Comparison of ENCODE assay signal across 8 cellular contexts in the genomic region with DNA sequence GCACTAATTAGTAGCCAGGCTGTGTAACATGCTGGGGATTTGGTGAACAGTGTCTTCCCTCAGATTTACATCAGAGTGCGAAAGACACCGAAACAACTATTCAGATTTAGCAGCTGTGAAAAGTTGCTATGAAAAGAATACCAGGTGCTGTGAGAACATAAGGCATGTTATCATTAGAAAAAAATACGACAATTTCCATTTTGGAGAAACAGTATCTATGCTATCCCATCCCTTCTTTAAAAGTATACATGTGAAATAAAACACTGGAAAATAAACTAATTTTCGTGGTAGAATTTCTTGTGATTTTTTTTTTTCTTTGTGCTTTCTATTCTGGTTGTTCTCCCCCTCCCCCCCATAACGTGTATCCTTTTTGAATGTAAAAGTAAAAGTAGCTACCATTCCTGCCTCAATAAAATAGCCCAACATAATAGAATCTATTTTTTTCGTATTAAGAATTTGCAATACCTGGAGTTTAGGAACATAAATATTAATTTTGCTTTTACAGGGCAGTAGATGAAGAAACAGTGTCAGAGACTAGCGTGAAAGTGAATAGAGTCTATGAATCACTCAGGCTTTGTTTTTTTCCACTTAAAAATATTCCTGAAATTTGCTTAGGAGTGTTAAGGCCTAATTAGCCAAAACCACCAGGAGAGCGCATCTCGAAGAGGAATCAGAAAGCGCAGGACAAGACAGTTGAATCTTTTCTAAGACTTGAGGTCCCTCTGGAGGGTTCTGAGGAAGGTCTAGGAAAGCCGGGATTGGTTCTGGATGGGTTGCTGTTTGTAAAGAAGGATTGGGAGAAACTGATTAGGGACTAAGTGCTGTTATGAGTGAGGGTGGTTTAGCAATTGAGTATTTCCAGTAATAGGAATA. TPM values are rescaled to one million over a fixed set of nuclear protein-coding genes. Genes with fewer than 3 reads are reported as not detected.
DNase-seq lines count a peak whose midpoint lies in the region; ATAC-seq, FAIRE-seq and TF ChIP-seq lines count a peak whose summit lies in the region.

No MANE protein-coding gene starts in this region.

- H3K9me3 ChIP-seq in SK-N-MC (ENCODE audit: low read depth, low read length) (no peaks in the 10 kb centered on the region), small intestine (ENCODE audit: control insufficient read depth, low read depth) (no peaks in the 10 kb centered on the region)

- POLR2A ChIA-PET in BJ (lab: Charles Lee): interaction anchor here (1.3 kb wide), 1 partner anchor 19 kb away, joined by 11 read pairs; a partner anchor contains a TSS

- FAIRE-seq in small intestine (lab: Jason Lieb, UNC): no peak

- DNase-seq in BJ (ENCODE audit: low read depth) (no peak), SK-N-MC (ENCODE audit: low read depth, low spot score) (no peak), fibroblast of the aortic adventitia (ENCODE audit: low read depth) (no peak), small intestine (no peak)

- WGBS in small intestine, 3 donors: 38 to 41% (median 40%) methylated on average over 11 of the region's 11 CpGs

- H3K9ac ChIP-seq in SK-N-MC (ENCODE audit: insufficient read length): peak overlapping the region; percentile 97

- H3K4me1 ChIP-seq in small intestine (ENCODE audit: control insufficient read depth in 2 of 2, insufficient read depth in 1 of 2, low read depth in 1 of 2, low read length in 1 of 2): peaks cover 0 to 8% of the 10 kb centered on the region in 2 donors

- TF ChIP-seq CTCF in BJ (IDR thresholded peaks at IDR 0.05; ENCODE audit: insufficient read depth, low read depth, low read length) (no peak), fibroblast of the aortic adventitia (IDR thresholded peaks at IDR 0.05; ENCODE audit: insufficient read depth, low read length) (no peak)

- no peaks in the 10 kb centered on the region for H3K27me3 ChIP-seq in BJ (ENCODE audit: control insufficient read depth, insufficient read depth, low read length)
- H3K27me3 ChIP-seq in small intestine (ENCODE audit: control insufficient read depth in 2 of 2, insufficient read depth in 2 of 2, low read length in 2 of 2): no peaks in the 10 kb centered on the region

- 0 out of 2 replicates have a peak, but pooled peaks cover 2% of the 10 kb centered on the region for H3K36me3 ChIP-seq in BJ (ENCODE audit: control insufficient read depth, insufficient read depth, low read length)
- peaks cover 21% of the 10 kb centered on the region for H3K36me3 ChIP-seq in SK-N-MC (ENCODE audit: insufficient read depth, low read length)
- peaks cover 0 to 3% of the 10 kb centered on the region in 2 donors for H3K36me3 ChIP-seq in small intestine (ENCODE audit: control insufficient read depth in 2 of 2, insufficient read depth in 2 of 2, low read length in 2 of 2)

- H3K27ac ChIP-seq in SK-N-MC (peak overlapping the region; percentile 96), small intestine (ENCODE audit: low read depth in 1 of 2, low read length in 1 of 2) (peak overlapping the region; percentile 39 to 93)

- H3K4me3 ChIP-seq in BJ (ENCODE audit: low read depth, low read length) (peak overlapping the region; percentile 91), SK-N-MC (peak overlapping the region; percentile 84), fibroblast of the aortic adventitia (ENCODE audit: low read depth, low read length) (peak overlapping the region; percentile 99), small intestine (ENCODE audit: low read depth in 1 of 2, low read length in 2 of 2) (peak overlapping the region; percentile 54 to 78)

- CTCF ChIA-PET in BJ (lab: Yijun Ruan, JAX): interaction anchor here (3.2 kb wide), 1 partner anchor 19 kb away, joined by 13 read pairs; no protein-coding TSS in a partner anchor

- ATAC-seq in GM21737 (IDR thresholded peaks at IDR 0.05; ENCODE audit: unreplicated experiment) (peak; percentile 29), GM18873 (IDR thresholded peaks at IDR 0.05; ENCODE audit: low FRiP score, unreplicated experiment) (no peak), GM21723 (IDR thresholded peaks at IDR 0.05; ENCODE audit: unreplicated experiment) (no peak), GM19023 (IDR thresholded peaks at IDR 0.05; ENCODE audit: unreplicated experiment) (no peak)

RNA-seq across cellular contexts. Expression of a gene that starts 0.8 kb away (rescaled TPM):
- polyA plus RNA-seq in BJ (2011; rRNA removed) (12.5 and 28.2 TPM in 2 replicates), small intestine (10 to 100 TPM; 19.9 to 44.0 (median 32.9) TPM)
- 8.1 and 8.2 TPM in 2 replicates for polyA minus RNA-seq in BJ (2011; rRNA and poly(A)+ RNA removed)
- 59.5 and 69.7 TPM in 2 replicates for total RNA-seq in fibroblast of the aortic adventitia (ENCODE audit: low replicate concordance)

RNA-seq across cellular contexts. Expression of a gene that starts 2.0 kb away (rescaled TPM):
- polyA plus RNA-seq in BJ (2011; rRNA removed) (59.3 and 109 TPM in 2 replicates), small intestine (10 to 100 TPM in 2 of 3 donors, 1 to 10 TPM in 1; 8.4 to 98.9 (median 12.1) TPM)
- polyA minus RNA-seq in BJ (2011; rRNA and poly(A)+ RNA removed): 13.8 and 16.1 TPM in 2 replicates
- total RNA-seq in fibroblast of the aortic adventitia (ENCODE audit: low replicate concordance): 107 and 154 TPM in 2 replicates

RNA-seq across cellular contexts. Expression of a gene that starts 19.8 kb away (rescaled TPM):
- polyA plus RNA-seq in BJ (2011; rRNA removed): 1.6 and 2.9 TPM in 2 replicates
- 1.3 and 1.6 TPM in 2 replicates for polyA minus RNA-seq in BJ (2011; rRNA and poly(A)+ RNA removed)
- total RNA-seq in fibroblast of the aortic adventitia (ENCODE audit: low replicate concordance): 5.5 and 6.7 TPM in 2 replicates
- 1 to 10 TPM in 2 of 3 donors, under 1 TPM in 1; 0.27 to 1.6 (median 1.6) TPM for polyA plus RNA-seq in small intestine

RNA-seq across cellular contexts. Expression of a gene that starts 49.3 kb away (rescaled TPM):
- polyA plus RNA-seq in BJ (2011; rRNA removed) (0.69 and 0.98 TPM in 2 replicates), small intestine (1 to 10 TPM in 1 of 3 donors, under 1 TPM in 1, not detected in 1; 0.27 to 1.3 TPM)
- polyA minus RNA-seq in BJ (2011; rRNA and poly(A)+ RNA removed): 0.51 and 0.90 TPM in 2 replicates
- total RNA-seq in fibroblast of the aortic adventitia (ENCODE audit: low replicate concordance): 0.57 and 2.0 TPM in 2 replicates
